1 cellular context compared by ENCODE assay signal in genomic region chr17:39737331-39737760, GRCh38.
TF ChIP-seq lines count a peak whose summit lies in the region.

No MANE protein-coding gene starts in this region.

TF ChIP-seq in GM23338, 12 proteins besides CTCF, POLR2A, EP300 and RAD21 (continued from another document):
- TF ChIP-seq REST (IDR thresholded peaks at IDR 0.05; ENCODE audit: unreplicated experiment) (no peak), ZNF114 (CRISPR knock-in tag; IDR thresholded peaks at IDR 0.05) (no peak), POLR2AphosphoS5 (IDR thresholded peaks at IDR 0.05; ENCODE audit: low read depth) (no peak), ZNF462 (CRISPR knock-in tag; IDR thresholded peaks at IDR 0.05) (no peak), CREB1 (CRISPR knock-in tag; IDR thresholded peaks at IDR 0.05; ENCODE audit: low read depth) (no peak), JUNB (IDR thresholded peaks at IDR 0.05; ENCODE audit: unreplicated experiment) (no peak), EZH2 (IDR thresholded peaks at IDR 0.05; ENCODE audit: low read depth, unreplicated experiment) (no peak), EZH2phosphoT487 (IDR thresholded peaks at IDR 0.05; ENCODE audit: unreplicated experiment) (no peak)
